In the genomic region with DNA sequence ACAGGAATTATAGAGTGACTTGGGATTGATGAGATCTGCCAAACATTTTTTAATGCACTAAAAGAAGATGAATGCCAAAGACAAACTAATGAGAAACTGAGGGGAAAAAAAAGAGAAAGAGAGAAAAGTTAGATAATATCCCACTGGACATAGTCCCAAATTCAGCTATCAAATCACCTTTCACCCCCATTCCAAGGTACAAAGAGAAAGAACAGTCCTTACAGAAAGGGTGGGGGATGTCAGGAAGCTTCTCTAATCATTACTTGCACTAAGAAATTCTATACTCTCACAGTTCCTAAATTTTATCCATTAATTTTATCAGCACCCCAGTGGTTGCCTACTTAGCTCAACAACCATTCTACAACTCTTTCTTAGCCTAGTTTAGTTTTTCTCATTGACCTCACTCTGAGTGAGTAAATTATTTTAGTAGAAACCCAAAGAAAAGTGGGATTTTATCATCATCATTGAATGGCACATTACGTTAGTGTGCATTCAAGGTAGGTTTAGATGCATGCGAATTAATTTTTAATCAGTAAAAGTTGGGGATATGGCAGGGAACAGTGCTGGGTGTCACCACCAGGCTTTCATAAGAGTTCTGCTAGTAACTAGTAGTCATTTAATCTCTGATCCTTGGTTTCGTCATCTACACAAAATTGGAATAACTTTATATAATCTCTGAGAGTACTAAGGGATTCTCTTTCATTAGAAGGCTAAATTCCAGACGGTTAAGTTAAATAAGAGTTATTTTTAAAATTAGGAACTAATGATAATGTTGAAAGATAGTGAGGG, we compare ENCODE assay signal across 23 cellular contexts.
"Had no signal": no experiment of that assay in that cellular context is flagged by ENCODE, and none has a peak within 500 bp of the region (broad histone marks: within the 10 kb centered on the region; RNA-seq: fewer than 3 reads in every experiment).

No MANE protein-coding gene starts in this region.

- H3K4me1 ChIP-seq: colonic mucosa, esophagus squamous epithelium, gastrocnemius medialis, heart right ventricle, left ventricle myocardium inferior, lower lobe of right lung had no signal

- H3K4me3 ChIP-seq: colonic mucosa, esophagus squamous epithelium, gastrocnemius medialis, heart right ventricle, left ventricle myocardium inferior, lower lobe of right lung, mucosa of descending colon had no signal

- DNase-seq: colonic mucosa; cortex of kidney; effector CD8-positive, alpha-beta T cell; effector memory CD8-positive, alpha-beta T cell; endodermal cell; erythroblast; esophagus squamous epithelium; foreskin fibroblast; foreskin melanocyte; gastrocnemius medialis; glutamatergic neuron; head of caudate nucleus; heart right ventricle; hippocampal formation; left cardiac atrium; left ventricle myocardium inferior; lower lobe of right lung; mesenchymal stem cell; mucosa of descending colon had no signal

- H3K27me3 Mint-ChIP-seq: dendritic cell treated with granulocyte-macrophage colony-stimulating factor and Interleukin-4, amounts not matched to agents 40 ng/mL and 50 ng/mL, for 4 days had no signal

- H3K9me3 ChIP-seq: colonic mucosa, esophagus squamous epithelium, gastrocnemius medialis, heart right ventricle, left ventricle myocardium inferior, lower lobe of right lung, mucosa of descending colon had no signal

- H3K4me1 Mint-ChIP-seq: endodermal cell, mesothelial cell of epicardium had no signal

- H3K9me3 Mint-ChIP-seq: dendritic cell treated with granulocyte-macrophage colony-stimulating factor and Interleukin-4, amounts not matched to agents 40 ng/mL and 50 ng/mL, for 4 days; effector memory CD8-positive, alpha-beta T cell; endodermal cell; mesothelial cell of epicardium had no signal

- H3K36me3 Mint-ChIP-seq: mesothelial cell of epicardium had no signal

- H3K4me3 Mint-ChIP-seq: dendritic cell treated with granulocyte-macrophage colony-stimulating factor and Interleukin-4, amounts not matched to agents 40 ng/mL and 50 ng/mL, for 4 days; effector memory CD8-positive, alpha-beta T cell; endodermal cell; mesothelial cell of epicardium had no signal

- H3K27ac Mint-ChIP-seq: dendritic cell treated with granulocyte-macrophage colony-stimulating factor and Interleukin-4, amounts not matched to agents 40 ng/mL and 50 ng/mL, for 4 days; effector memory CD8-positive, alpha-beta T cell; endodermal cell; mesothelial cell of epicardium had no signal

- H3K27me3 ChIP-seq: colonic mucosa, gastrocnemius medialis had no signal

- H3K36me3 ChIP-seq: colonic mucosa, esophagus squamous epithelium, gastrocnemius medialis, heart right ventricle, left ventricle myocardium inferior, lower lobe of right lung had no signal

- H3K27ac ChIP-seq: colonic mucosa, epithelial cell of prostate, esophagus squamous epithelium, gastrocnemius medialis, heart right ventricle, left ventricle myocardium inferior, lower lobe of right lung had no signal

- ATAC-seq: effector memory CD8-positive, alpha-beta T cell; esophagus mucosa; gastrocnemius medialis; heart right ventricle; left cardiac atrium; lower lobe of right lung; mucosa of descending colon had no signal
